In the genomic region with DNA sequence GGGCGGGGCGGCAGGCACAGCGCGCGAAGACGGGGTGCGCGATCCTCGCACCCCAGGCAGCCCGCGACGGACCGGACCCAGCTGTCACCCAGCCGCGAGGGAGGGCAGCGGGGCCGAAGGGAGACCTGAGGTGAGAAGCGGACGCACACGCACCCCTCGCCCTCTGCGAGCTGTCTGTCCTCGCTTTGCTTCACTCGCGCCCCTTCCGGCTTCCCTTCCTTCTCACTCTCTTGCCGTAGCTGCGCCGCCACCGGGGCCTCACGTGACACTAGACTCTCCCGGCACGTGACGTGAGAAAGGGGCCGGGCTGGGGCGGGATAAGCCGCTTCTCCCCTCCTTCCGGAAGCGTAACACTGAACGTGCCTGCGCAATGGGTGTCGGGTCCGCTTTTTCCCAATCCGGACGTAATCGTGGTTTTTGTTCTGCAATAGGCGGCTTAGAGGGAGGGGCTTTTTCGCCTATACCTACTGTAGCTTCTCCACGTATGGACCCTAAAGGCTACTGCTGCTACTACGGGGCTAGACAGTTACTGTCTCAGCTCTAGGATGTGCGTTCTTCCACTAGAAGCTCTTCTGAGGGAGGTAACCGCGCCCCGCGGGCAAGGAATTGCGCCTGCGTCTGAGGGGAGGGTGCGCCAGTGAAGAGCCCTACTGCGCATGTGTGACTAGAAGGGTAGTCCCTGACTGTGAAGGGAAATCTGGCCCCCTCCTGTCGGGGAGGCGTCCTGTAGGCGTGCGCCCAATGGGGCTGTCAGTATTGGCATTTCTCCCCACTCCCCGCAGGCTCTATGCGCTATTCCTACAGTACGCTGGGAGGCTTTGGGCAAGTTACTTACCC, we compare ENCODE assay signal across 1 cellular context.
TF ChIP-seq lines count a peak whose summit lies in the region.

A gene (minus strand): TSS at position 270 of the 837 bp plus-strand sequence. CDS start 434 bp downstream, outside the sequence.
A gene with protein sequence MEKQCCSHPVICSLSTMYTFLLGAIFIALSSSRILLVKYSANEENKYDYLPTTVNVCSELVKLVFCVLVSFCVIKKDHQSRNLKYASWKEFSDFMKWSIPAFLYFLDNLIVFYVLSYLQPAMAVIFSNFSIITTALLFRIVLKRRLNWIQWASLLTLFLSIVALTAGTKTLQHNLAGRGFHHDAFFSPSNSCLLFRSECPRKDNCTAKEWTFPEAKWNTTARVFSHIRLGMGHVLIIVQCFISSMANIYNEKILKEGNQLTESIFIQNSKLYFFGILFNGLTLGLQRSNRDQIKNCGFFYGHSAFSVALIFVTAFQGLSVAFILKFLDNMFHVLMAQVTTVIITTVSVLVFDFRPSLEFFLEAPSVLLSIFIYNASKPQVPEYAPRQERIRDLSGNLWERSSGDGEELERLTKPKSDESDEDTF (plus strand): TSS at position 353 of the 837 bp plus-strand sequence. CDS start 1,359 bp downstream, outside the sequence.

TF ChIP-seq in HepG2, 621 proteins besides CTCF, POLR2A, EP300 and RAD21 (continued from another document and continues in another):
- TF ChIP-seq, protein P1, sequence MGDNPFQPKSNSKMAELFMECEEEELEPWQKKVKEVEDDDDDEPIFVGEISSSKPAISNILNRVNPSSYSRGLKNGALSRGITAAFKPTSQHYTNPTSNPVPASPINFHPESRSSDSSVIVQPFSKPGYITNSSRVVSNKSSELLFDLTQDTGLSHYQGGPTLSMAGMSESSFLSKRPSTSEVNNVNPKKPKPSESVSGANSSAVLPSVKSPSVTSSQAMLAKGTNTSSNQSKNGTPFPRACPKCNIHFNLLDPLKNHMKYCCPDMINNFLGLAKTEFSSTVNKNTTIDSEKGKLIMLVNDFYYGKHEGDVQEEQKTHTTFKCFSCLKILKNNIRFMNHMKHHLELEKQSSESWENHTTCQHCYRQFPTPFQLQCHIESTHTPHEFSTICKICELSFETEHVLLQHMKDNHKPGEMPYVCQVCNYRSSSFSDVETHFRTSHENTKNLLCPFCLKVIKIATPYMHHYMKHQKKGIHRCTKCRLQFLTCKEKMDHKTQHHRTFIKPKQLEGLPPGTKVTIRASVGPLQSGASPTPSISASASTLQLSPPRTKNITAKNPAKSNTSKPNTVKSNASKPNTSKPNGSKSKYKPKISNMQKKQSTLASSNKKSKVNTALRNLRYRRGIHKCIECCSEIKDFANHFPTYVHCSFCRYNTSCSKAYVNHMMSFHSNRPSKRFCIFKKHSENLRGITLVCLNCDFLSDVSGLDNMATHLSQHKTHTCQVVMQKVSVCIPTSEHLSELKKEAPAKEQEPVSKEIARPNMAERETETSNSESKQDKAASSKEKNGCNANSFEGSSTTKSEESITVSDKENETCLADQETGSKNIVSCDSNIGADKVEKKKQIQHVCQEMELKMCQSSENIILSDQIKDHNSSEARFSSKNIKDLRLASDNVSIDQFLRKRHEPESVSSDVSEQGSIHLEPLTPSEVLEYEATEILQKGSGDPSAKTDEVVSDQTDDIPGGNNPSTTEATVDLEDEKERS (CRISPR knock-in tag; IDR thresholded peaks at IDR 0.05) = 0 out of 2 replicates have a peak, but pooled peaks have one; percentile 65
- TF ChIP-seq ZNF253 (CRISPR knock-in tag; IDR thresholded peaks at IDR 0.05; ENCODE audit: borderline replicate concordance) (0 out of 2 replicates have a peak, but pooled peaks have one; percentile 60), KLF15 (CRISPR knock-in tag; IDR thresholded peaks at IDR 0.05; ENCODE audit: borderline replicate concordance) (no peak), BCL6 (CRISPR knock-in tag; IDR thresholded peaks at IDR 0.05) (peak; percentile 54), ZNF17 (CRISPR knock-in tag; IDR thresholded peaks at IDR 0.05) (0 out of 2 replicates have a peak, but pooled peaks have one; percentile 55), SALL2 (CRISPR knock-in tag; IDR thresholded peaks at IDR 0.05) (peak; percentile 77; the same call in 1 of the 2 replicates), ZNF431 (CRISPR knock-in tag; IDR thresholded peaks at IDR 0.05; ENCODE audit: borderline replicate concordance, low read depth) (no peak), TGIF2 (CRISPR knock-in tag; IDR thresholded peaks at IDR 0.05) (peak; percentile 85; the same call in 1 of the 2 replicates), PHB2 (IDR thresholded peaks at IDR 0.05; ENCODE audit: partially characterized antibody) (no peak), SIN3B (IDR thresholded peaks at IDR 0.05; ENCODE audit: low read length) (peak; percentile 79), ZNF839 (CRISPR knock-in tag; IDR thresholded peaks at IDR 0.05; ENCODE audit: borderline replicate concordance) (no peak), AGO1 (IDR thresholded peaks at IDR 0.05; ENCODE audit: low read depth, low read length, poor library complexity, severe bottlenecking) (no peak), SAP130 (CRISPR knock-in tag; IDR thresholded peaks at IDR 0.05; ENCODE audit: low read depth) (peak; percentile 89), NFYB (CRISPR knock-in tag; IDR thresholded peaks at IDR 0.05) (peak; percentile 37; the same call in 1 of the 2 replicates), PCBP2 (optimal IDR thresholded peaks at IDR 0.05; ENCODE audit: low read depth, low read length, poor library complexity, severe bottlenecking) (no peak), NFE2L1 (CRISPR knock-in tag; IDR thresholded peaks at IDR 0.05; ENCODE audit: borderline replicate concordance) (no peak), PLRG1 (conservative IDR thresholded peaks at IDR 0.05) (no peak), RFX3 (CRISPR knock-in tag; IDR thresholded peaks at IDR 0.05) (no peak), EED (CRISPR knock-in tag; IDR thresholded peaks at IDR 0.05) (peak; percentile 84), AKAP8 (CRISPR knock-in tag; IDR thresholded peaks at IDR 0.05) (no peak), MLLT10 (CRISPR knock-in tag; IDR thresholded peaks at IDR 0.05) (no peak), AHR (CRISPR knock-in tag; IDR thresholded peaks at IDR 0.05) (0 out of 2 replicates have a peak, but pooled peaks have one; percentile 36), ASH2L (IDR thresholded peaks at IDR 0.05; ENCODE audit: insufficient read length, low read depth, low read length) (peak; percentile 81), HMGA1 (CRISPR knock-in tag; conservative IDR thresholded peaks at IDR 0.05) (no peak), SIX1 (CRISPR knock-in tag; IDR thresholded peaks at IDR 0.05; ENCODE audit: borderline replicate concordance) (no peak), ZEB1 (IDR thresholded peaks at IDR 0.05; ENCODE audit: insufficient replicate concordance, low read depth) (no peak), SIN3A (IDR thresholded peaks at IDR 0.05; ENCODE audit: borderline replicate concordance, low read depth, low read length) (peak; percentile 89), HDAC1 (CRISPR knock-in tag; IDR thresholded peaks at IDR 0.05) (peak; percentile 92), SP2 (CRISPR knock-in tag; IDR thresholded peaks at IDR 0.05) (peak; percentile 61), RFXAP (CRISPR knock-in tag; IDR thresholded peaks at IDR 0.05; ENCODE audit: borderline replicate concordance) (peak; percentile 29; the same call in 1 of the 2 replicates)
- TF ChIP-seq, protein P2, sequence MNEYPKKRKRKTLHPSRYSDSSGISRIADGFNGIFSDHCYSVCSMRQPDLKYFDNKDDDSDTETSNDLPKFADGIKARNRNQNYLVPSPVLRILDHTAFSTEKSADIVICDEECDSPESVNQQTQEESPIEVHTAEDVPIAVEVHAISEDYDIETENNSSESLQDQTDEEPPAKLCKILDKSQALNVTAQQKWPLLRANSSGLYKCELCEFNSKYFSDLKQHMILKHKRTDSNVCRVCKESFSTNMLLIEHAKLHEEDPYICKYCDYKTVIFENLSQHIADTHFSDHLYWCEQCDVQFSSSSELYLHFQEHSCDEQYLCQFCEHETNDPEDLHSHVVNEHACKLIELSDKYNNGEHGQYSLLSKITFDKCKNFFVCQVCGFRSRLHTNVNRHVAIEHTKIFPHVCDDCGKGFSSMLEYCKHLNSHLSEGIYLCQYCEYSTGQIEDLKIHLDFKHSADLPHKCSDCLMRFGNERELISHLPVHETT (CRISPR knock-in tag; conservative IDR thresholded peaks at IDR 0.05) = peak; percentile 77; the same call in 1 of the 2 replicates
- TF ChIP-seq, protein P3, sequence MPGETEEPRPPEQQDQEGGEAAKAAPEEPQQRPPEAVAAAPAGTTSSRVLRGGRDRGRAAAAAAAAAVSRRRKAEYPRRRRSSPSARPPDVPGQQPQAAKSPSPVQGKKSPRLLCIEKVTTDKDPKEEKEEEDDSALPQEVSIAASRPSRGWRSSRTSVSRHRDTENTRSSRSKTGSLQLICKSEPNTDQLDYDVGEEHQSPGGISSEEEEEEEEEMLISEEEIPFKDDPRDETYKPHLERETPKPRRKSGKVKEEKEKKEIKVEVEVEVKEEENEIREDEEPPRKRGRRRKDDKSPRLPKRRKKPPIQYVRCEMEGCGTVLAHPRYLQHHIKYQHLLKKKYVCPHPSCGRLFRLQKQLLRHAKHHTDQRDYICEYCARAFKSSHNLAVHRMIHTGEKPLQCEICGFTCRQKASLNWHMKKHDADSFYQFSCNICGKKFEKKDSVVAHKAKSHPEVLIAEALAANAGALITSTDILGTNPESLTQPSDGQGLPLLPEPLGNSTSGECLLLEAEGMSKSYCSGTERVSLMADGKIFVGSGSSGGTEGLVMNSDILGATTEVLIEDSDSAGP (CRISPR knock-in tag; IDR thresholded peaks at IDR 0.05; ENCODE audit: borderline replicate concordance) = peak; percentile 90; the same call in 1 of the 2 replicates
- TF ChIP-seq, protein P4, sequence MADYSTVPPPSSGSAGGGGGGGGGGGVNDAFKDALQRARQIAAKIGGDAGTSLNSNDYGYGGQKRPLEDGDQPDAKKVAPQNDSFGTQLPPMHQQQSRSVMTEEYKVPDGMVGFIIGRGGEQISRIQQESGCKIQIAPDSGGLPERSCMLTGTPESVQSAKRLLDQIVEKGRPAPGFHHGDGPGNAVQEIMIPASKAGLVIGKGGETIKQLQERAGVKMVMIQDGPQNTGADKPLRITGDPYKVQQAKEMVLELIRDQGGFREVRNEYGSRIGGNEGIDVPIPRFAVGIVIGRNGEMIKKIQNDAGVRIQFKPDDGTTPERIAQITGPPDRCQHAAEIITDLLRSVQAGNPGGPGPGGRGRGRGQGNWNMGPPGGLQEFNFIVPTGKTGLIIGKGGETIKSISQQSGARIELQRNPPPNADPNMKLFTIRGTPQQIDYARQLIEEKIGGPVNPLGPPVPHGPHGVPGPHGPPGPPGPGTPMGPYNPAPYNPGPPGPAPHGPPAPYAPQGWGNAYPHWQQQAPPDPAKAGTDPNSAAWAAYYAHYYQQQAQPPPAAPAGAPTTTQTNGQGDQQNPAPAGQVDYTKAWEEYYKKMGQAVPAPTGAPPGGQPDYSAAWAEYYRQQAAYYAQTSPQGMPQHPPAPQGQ (CRISPR knock-in tag; IDR thresholded peaks at IDR 0.05; ENCODE audit: borderline replicate concordance) = no peak
- TF ChIP-seq, protein P5, sequence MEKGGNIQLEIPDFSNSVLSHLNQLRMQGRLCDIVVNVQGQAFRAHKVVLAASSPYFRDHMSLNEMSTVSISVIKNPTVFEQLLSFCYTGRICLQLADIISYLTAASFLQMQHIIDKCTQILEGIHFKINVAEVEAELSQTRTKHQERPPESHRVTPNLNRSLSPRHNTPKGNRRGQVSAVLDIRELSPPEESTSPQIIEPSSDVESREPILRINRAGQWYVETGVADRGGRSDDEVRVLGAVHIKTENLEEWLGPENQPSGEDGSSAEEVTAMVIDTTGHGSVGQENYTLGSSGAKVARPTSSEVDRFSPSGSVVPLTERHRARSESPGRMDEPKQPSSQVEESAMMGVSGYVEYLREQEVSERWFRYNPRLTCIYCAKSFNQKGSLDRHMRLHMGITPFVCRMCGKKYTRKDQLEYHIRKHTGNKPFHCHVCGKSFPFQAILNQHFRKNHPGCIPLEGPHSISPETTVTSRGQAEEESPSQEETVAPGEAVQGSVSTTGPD (CRISPR knock-in tag; IDR thresholded peaks at IDR 0.05) = no peak
- TF ChIP-seq, protein P6, sequence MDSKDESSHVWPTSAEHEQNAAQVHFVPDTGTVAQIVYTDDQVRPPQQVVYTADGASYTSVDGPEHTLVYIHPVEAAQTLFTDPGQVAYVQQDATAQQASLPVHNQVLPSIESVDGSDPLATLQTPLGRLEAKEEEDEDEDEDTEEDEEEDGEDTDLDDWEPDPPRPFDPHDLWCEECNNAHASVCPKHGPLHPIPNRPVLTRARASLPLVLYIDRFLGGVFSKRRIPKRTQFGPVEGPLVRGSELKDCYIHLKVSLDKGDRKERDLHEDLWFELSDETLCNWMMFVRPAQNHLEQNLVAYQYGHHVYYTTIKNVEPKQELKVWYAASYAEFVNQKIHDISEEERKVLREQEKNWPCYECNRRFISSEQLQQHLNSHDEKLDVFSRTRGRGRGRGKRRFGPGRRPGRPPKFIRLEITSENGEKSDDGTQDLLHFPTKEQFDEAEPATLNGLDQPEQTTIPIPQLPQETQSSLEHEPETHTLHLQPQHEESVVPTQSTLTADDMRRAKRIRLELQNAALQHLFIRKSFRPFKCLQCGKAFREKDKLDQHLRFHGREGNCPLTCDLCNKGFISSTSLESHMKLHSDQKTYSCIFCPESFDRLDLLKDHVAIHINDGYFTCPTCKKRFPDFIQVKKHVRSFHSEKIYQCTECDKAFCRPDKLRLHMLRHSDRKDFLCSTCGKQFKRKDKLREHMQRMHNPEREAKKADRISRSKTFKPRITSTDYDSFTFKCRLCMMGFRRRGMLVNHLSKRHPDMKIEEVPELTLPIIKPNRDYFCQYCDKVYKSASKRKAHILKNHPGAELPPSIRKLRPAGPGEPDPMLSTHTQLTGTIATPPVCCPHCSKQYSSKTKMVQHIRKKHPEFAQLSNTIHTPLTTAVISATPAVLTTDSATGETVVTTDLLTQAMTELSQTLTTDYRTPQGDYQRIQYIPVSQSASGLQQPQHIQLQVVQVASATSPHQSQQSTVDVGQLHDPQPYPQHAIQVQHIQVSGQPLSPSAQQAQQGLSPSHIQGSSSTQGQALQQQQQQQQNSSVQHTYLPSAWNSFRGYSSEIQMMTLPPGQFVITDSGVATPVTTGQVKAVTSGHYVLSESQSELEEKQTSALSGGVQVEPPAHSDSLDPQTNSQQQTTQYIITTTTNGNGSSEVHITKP (CRISPR knock-in tag; IDR thresholded peaks at IDR 0.05; ENCODE audit: low read depth) = peak; percentile 50; the same call in 1 of the 2 replicates
- TF ChIP-seq, protein P7, sequence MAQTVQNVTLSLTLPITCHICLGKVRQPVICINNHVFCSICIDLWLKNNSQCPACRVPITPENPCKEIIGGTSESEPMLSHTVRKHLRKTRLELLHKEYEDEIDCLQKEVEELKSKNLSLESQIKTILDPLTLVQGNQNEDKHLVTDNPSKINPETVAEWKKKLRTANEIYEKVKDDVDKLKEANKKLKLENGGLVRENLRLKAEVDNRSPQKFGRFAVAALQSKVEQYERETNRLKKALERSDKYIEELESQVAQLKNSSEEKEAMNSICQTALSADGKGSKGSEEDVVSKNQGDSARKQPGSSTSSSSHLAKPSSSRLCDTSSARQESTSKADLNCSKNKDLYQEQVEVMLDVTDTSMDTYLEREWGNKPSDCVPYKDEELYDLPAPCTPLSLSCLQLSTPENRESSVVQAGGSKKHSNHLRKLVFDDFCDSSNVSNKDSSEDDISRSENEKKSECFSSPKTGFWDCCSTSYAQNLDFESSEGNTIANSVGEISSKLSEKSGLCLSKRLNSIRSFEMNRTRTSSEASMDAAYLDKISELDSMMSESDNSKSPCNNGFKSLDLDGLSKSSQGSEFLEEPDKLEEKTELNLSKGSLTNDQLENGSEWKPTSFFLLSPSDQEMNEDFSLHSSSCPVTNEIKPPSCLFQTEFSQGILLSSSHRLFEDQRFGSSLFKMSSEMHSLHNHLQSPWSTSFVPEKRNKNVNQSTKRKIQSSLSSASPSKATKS (CRISPR knock-in tag; IDR thresholded peaks at IDR 0.05) = no peak; the same call in 1 of the 2 replicates
